In genomic region chr7:102742002-102742771, GRCh38 we compare ENCODE assay signal across 8 cellular contexts. TPM values are rescaled to one million over a fixed set of nuclear protein-coding genes. Genes with fewer than 3 reads are reported as not detected.
DNase-seq lines count a peak whose midpoint lies in the region; ATAC-seq, FAIRE-seq and TF ChIP-seq lines count a peak whose summit lies in the region.
"Not testable (repeated sequence)": the region's sequence is repeated elsewhere in the genome, so short reads cannot be mapped to it uniquely, and the experiment has no call there.

No MANE protein-coding gene starts in this region.

- not testable (repeated sequence) for H2BK20ac ChIP-seq in H1 (ENCODE audit: low read length)

- not testable (repeated sequence) for H4K91ac ChIP-seq in H1 (replicated peaks; ENCODE audit: insufficient read length, low read length); mesenchymal stem cell (ENCODE audit: low read length)

- not testable (repeated sequence) for H4K20me1 ChIP-seq in H1 (replicated peaks in 1 of 2; ENCODE audit: control insufficient read depth in 1 of 2, insufficient read depth in 2 of 2, low read length in 2 of 2)

- POLR2A ChIA-PET in H1 (lab: Charles Lee; ENCODE audit: partially characterized antibody): not testable (repeated sequence)

- H2BK12ac ChIP-seq in H1 (ENCODE audit: low read depth, low read length); mesenchymal stem cell (ENCODE audit: low read length in 2 of 2): not testable (repeated sequence)

- not testable (repeated sequence) for H2BK15ac ChIP-seq in H1 (ENCODE audit: low read length); mesenchymal stem cell (ENCODE audit: low read depth, poor library complexity, severe bottlenecking)

- H3K23me2 ChIP-seq in H1 (ENCODE audit: low read depth, low read length): not testable (repeated sequence)

- not testable (repeated sequence) for H3K79me1 ChIP-seq in H1 (ENCODE audit: low read depth, low read length); mesenchymal stem cell (replicated peaks; ENCODE audit: low read length, poor library complexity, severe bottlenecking)

- H3K4ac ChIP-seq in H1 (replicated peaks; ENCODE audit: insufficient read length, low read depth, low read length); mesenchymal stem cell (ENCODE audit: low read depth in 1 of 2, low read length in 2 of 2): not testable (repeated sequence)

- 86% methylated on average over 2 of the region's 4 CpGs; no CpG with 5 or more reads in 1 of the 2 experiments for WGBS in H1 (ENCODE audit: extremely low coverage in 1 of 2, insufficient coverage in 1 of 2, insufficient read length in 1 of 2, insufficient replicate concordance in 2 of 2, low coverage in 1 of 2, low lambda C conversion rate in 2 of 2, missing lambda C conversion rate in 1 of 2), 2 experiments
- no CpG with 5 or more reads among the region's 4 CpGs for WGBS in mesenchymal stem cell

- not testable (repeated sequence) for H2BK5ac ChIP-seq in H1 (ENCODE audit: low read depth, low read length); mesenchymal stem cell (ENCODE audit: low read depth, low read length, poor library complexity, severe bottlenecking)

- H3K79me2 ChIP-seq in H1 (ENCODE audit: control insufficient read depth in 1 of 2, insufficient read depth in 2 of 2, low read length in 2 of 2): not testable (repeated sequence)

- H4K8ac ChIP-seq in H1 (ENCODE audit: extremely low read depth, insufficient read depth, low read length); mesenchymal stem cell (ENCODE audit: low read length): not testable (repeated sequence)

- peak; percentile 54 for ATAC-seq in GM18907 (IDR thresholded peaks at IDR 0.05; ENCODE audit: unreplicated experiment)
- peak; percentile 25 to 62 for ATAC-seq in activated CD4-positive, CD25-positive, alpha-beta regulatory T cell treated with anti-CD3 and anti-CD28 coated beads, Interleukin-2, amount 50 U/mL, for 24 hours

- H3K18ac ChIP-seq in H1 (ENCODE audit: extremely low read depth, low read length); mesenchymal stem cell (ENCODE audit: low read depth in 1 of 2, low read length in 2 of 2): not testable (repeated sequence)

- TF ChIP-seq CTCF in H1 (IDR thresholded peaks at IDR 0.05; ENCODE audit: control extremely low read depth in 1 of 3, insufficient read depth in 1 of 3, low read depth in 1 of 3, low read length in 3 of 3): not testable (repeated sequence)

- H2BK120ac ChIP-seq in H1 (replicated peaks; ENCODE audit: low read depth, low read length); mesenchymal stem cell (ENCODE audit: low read depth, low read length): not testable (repeated sequence)

- H3K9ac ChIP-seq in H1 (replicated peaks in 1 of 4; ENCODE audit: extremely low read depth in 1 of 4, low read depth in 3 of 4, low read length in 3 of 4): not testable (repeated sequence)
- H3K9ac ChIP-seq in mesenchymal stem cell (ENCODE audit: low read length): peak overlapping the region; percentile 32
- H3K9ac ChIP-seq in skeletal muscle tissue (ENCODE audit: low read depth in 1 of 3, low read length in 3 of 3): peak overlapping the region in 2 of 3 donors; percentile 40 to 51

- CTCF ChIA-PET in H1 (lab: Charles Lee; ENCODE audit: partially characterized antibody): not testable (repeated sequence)

- H2AK5ac ChIP-seq in H1 (ENCODE audit: low read depth, low read length); mesenchymal stem cell (ENCODE audit: low read length, severe bottlenecking): not testable (repeated sequence)

- not testable (repeated sequence) for TF ChIP-seq EP300 in H1 (IDR thresholded peaks at IDR 0.05; ENCODE audit: borderline replicate concordance in 1 of 2, low read depth in 2 of 2, low read length in 2 of 2)

- TF ChIP-seq RAD21 in H1 (IDR thresholded peaks at IDR 0.05 in 1 of 2, conservative IDR thresholded peaks at IDR 0.05 in 1 of 2; ENCODE audit: low read depth in 2 of 2, low read length in 2 of 2): not testable (repeated sequence)

- H2AFZ ChIP-seq in H1 (ENCODE audit: low read length); mesenchymal stem cell (ENCODE audit: low read depth, low read length): not testable (repeated sequence)

- not testable (repeated sequence) for H3K27me3 ChIP-seq in H1 (replicated peaks in 1 of 4; ENCODE audit: control insufficient read depth in 3 of 4, extremely low read depth in 1 of 4, insufficient read depth in 3 of 4, low read length in 3 of 4); mesenchymal stem cell (ENCODE audit: control insufficient read depth in 1 of 2, insufficient read depth in 1 of 2, low read length in 2 of 2); skeletal muscle tissue (ENCODE audit: control insufficient read depth in 3 of 3, insufficient read depth in 3 of 3, low read length in 3 of 3)

- not testable (repeated sequence) for H3K4me3 ChIP-seq in H1 (ENCODE audit: extremely low read depth in 1 of 4, insufficient read depth in 2 of 4, low read depth in 3 of 4, low read length in 4 of 4); mesenchymal stem cell (ENCODE audit: insufficient read depth in 1 of 2, low read depth in 1 of 2, low read length in 2 of 2); skeletal muscle tissue (ENCODE audit: low read length in 3 of 3)

- H3K36me3 ChIP-seq in H1 (ENCODE audit: control insufficient read depth in 2 of 4, insufficient read depth in 4 of 4, low read length in 3 of 4); mesenchymal stem cell (ENCODE audit: control insufficient read depth in 1 of 2, insufficient read depth in 2 of 2, low read depth in 1 of 2, low read length in 2 of 2); skeletal muscle tissue (ENCODE audit: control insufficient read depth in 3 of 3, insufficient read depth in 3 of 3, low read length in 3 of 3): not testable (repeated sequence)

- not testable (repeated sequence) for H3K14ac ChIP-seq in H1 (ENCODE audit: insufficient read length); mesenchymal stem cell (ENCODE audit: low read length in 2 of 2)

- not testable (repeated sequence) for H4K5ac ChIP-seq in H1 (ENCODE audit: insufficient read length, low read depth, low read length)

- TF ChIP-seq POLR2A in H1 (IDR thresholded peaks at IDR 0.05; ENCODE audit: control extremely low read depth in 1 of 2, low read depth in 2 of 2, low read length in 2 of 2): not testable (repeated sequence)

- H3K4me1 ChIP-seq in H1 (replicated peaks in 1 of 4; ENCODE audit: control insufficient read depth in 3 of 4, insufficient read depth in 4 of 4, low read length in 3 of 4); mesenchymal stem cell (ENCODE audit: control insufficient read depth, insufficient read depth, low read depth, low read length); skeletal muscle tissue (ENCODE audit: control insufficient read depth in 3 of 3, insufficient read depth in 3 of 3, low read length in 3 of 3): not testable (repeated sequence)

- not testable (repeated sequence) for H3K56ac ChIP-seq in H1 (replicated peaks; ENCODE audit: insufficient read length, low read depth, low read length)

- not testable (repeated sequence) for H3K27ac ChIP-seq in H1 (ENCODE audit: low read depth, low read length); mesenchymal stem cell (ENCODE audit: low read length, poor library complexity, severe bottlenecking); skeletal muscle tissue (ENCODE audit: low read depth, low read length)

- FAIRE-seq in H1 (lab: Jason Lieb, UNC): peak; percentile 76

- not testable (repeated sequence) for H3K9me3 ChIP-seq in H1 (ENCODE audit: insufficient read depth in 2 of 2, low read depth in 1 of 2, low read length in 1 of 2); mesenchymal stem cell (ENCODE audit: control insufficient read depth, low read length); skeletal muscle tissue (ENCODE audit: control insufficient read depth in 3 of 3, low read length in 3 of 3)

- DNase-seq in AML-193 (lab: John Stamatoyannopoulos, UW) (peak; percentile 13 to 23), HT1080 (ENCODE audit: low read depth) (peak; percentile 6), OCI-M1 (lab: John Stamatoyannopoulos, UW) (peak; percentile 63)
- not testable (repeated sequence) for DNase-seq in H1 (ENCODE audit: low read depth in 1 of 2, low spot score in 2 of 2); mesenchymal stem cell

- not testable (repeated sequence) for H3K23ac ChIP-seq in H1 (ENCODE audit: insufficient read length); mesenchymal stem cell (ENCODE audit: low read length in 2 of 2)

- H3K4me2 ChIP-seq in H1 (ENCODE audit: insufficient read depth in 1 of 2, low read depth in 2 of 2, low read length in 2 of 2); mesenchymal stem cell (ENCODE audit: low read length, poor library complexity, severe bottlenecking): not testable (repeated sequence)

RNA-seq across cellular contexts. Expression of gene FAM185A, which starts 6.6 kb away (rescaled TPM):
- total RNA-seq in HT1080 (2014; rRNA removed; shearing (Covaris generic)): 6.9 and 8.2 TPM in 2 replicates
- polyA plus RNA-seq in HT1080 (2015; cell fraction: cytosol; rRNA removed): 3.8 and 4.5 TPM in 2 replicates
- polyA plus RNA-seq in HT1080 (2015; cell fraction: nucleus; rRNA removed): 11.1 and 15.1 TPM in 2 replicates
- 6.6 TPM in 2 replicates for total RNA-seq in H1 (2021; fragmentation: NEBNext Ultra II Directional; extraction: Animal tissue kit (Norgen Biotek cat#: 25700))
- polyA plus RNA-seq in H1 (2011; rRNA removed): 5.2 and 7.4 TPM in 2 replicates
- polyA plus RNA-seq in H1 (2011; cell fraction: cytosol; rRNA removed): 9.2 TPM
- 12.9 TPM for polyA plus RNA-seq in H1 (2011; cell fraction: nucleus; rRNA removed)
- 5.3 to 7.4 TPM (median 6.6 TPM) in 4 replicates for polyA plus RNA-seq in H1 (2012, experiment 1 of 2)
- 1.1 TPM for polyA plus RNA-seq in H1 (2012, experiment 2 of 2)
- 2.8 TPM for polyA plus RNA-seq in H1 (2013, experiment 1 of 2)
- polyA plus RNA-seq in H1 (2013, experiment 2 of 2): 2.8 TPM
- 4.9 and 5.6 TPM in 2 replicates for polyA minus RNA-seq in H1 (2011; rRNA and poly(A)+ RNA removed)
- polyA minus RNA-seq in H1 (2011; cell fraction: cytosol; rRNA and poly(A)+ RNA removed): 11.1 TPM
- 24.9 TPM for polyA minus RNA-seq in H1 (2011; cell fraction: nucleus; rRNA and poly(A)+ RNA removed)
- 2.0 TPM for polyA plus RNA-seq in mesenchymal stem cell (2013, experiment 1 of 2)
- 2.1 TPM for polyA plus RNA-seq in mesenchymal stem cell (2013, experiment 2 of 2)
- 17.7 TPM for total RNA-seq in skeletal muscle tissue
